ENCODE assay signal across 21 cellular contexts in the genomic region with DNA sequence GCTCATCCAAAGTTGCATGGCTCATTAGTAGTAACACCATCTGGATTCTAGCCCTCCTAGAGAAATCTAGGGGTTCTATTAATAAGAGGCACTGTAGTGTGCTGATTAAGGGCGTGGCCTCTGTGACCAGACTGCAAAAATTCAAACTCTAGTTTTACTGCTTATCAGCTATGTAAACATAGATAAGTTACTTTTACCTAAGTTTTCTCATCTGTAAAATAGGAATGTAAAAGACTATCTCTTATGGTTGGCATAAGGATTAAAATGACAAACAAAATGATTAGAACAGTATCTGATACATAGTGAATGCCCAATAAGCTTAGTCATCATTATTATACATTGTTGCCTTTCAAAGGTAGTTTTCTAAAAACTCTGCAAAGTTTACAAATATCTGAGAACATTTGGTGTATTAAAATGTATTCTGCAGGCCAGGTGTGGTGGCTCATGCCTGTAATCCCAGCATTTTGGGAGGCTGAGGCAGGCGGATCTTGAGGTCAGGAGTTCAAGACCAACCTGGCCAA. TPM values are rescaled to one million over a fixed set of nuclear protein-coding genes. Genes with fewer than 3 reads are reported as not detected.
"Had no signal": no experiment of that assay in that cellular context is flagged by ENCODE, and none has a peak within 500 bp of the region (broad histone marks: within the 10 kb centered on the region; RNA-seq: fewer than 3 reads in every experiment).

No MANE protein-coding gene starts in this region.

- H3K9me3 Mint-ChIP-seq: activated CD4-positive, alpha-beta memory T cell treated with anti-CD3 and anti-CD28 coated beads, Interleukin-2, amount 10 ng/mL, durations not matched to agents 7 days and 5 days; neural progenitor cell; T-cell had no signal

- ATAC-seq: activated CD8-positive, alpha-beta memory T cell treated with anti-CD3 and anti-CD28 coated beads, Interleukin-2, amount 10 ng/mL, durations not matched to agents 7 days and 5 days; mucosa of descending colon; stimulated activated naive CD8-positive, alpha-beta T cell treated with anti-CD3 and anti-CD28 coated beads, Interleukin-15, Interleukin-2, amounts not matched to agents 100 U/mL and 50 U/mL, for 24 hours; T-cell had no signal

- H3K4me3 Mint-ChIP-seq: activated CD4-positive, alpha-beta memory T cell treated with anti-CD3 and anti-CD28 coated beads, Interleukin-2, amount 10 ng/mL, durations not matched to agents 7 days and 5 days; activated CD8-positive, alpha-beta memory T cell treated with anti-CD3 and anti-CD28 coated beads, Interleukin-2, amount 10 ng/mL, durations not matched to agents 7 days and 5 days; activated naive CD8-positive, alpha-beta T cell; memory B cell; naive B cell; T-cell had no signal

- H3K4me1 ChIP-seq: colonic mucosa had no signal

- H3K27ac ChIP-seq: colonic mucosa, hepatocyte, neural progenitor cell, parathyroid adenoma, tibial artery had no signal

- H3K9me3 ChIP-seq: colonic mucosa, mucosa of descending colon, tibial artery had no signal

- H3K27me3 ChIP-seq: colonic mucosa, neural progenitor cell, tibial artery had no signal

- H3K9ac ChIP-seq: neural progenitor cell, parathyroid adenoma had no signal

- DNase-seq: activated CD4-positive, alpha-beta memory T cell treated with anti-CD3 and anti-CD28 coated beads, Interleukin-2, amount 10 ng/mL, durations not matched to agents 7 days and 5 days; activated CD4-positive, alpha-beta T cell treated with anti-CD3 and anti-CD28 coated beads for 48 hours; activated CD4-positive, CD25-positive, alpha-beta regulatory T cell; activated CD8-positive, alpha-beta memory T cell treated with anti-CD3 and anti-CD28 coated beads, Interleukin-2, amount 10 ng/mL, durations not matched to agents 7 days and 5 days; amniotic stem cell; caudate nucleus; colonic mucosa; erythroblast; mucosa of descending colon; naive B cell; stimulated activated CD4-positive, alpha-beta T cell treated with anti-CD3 and anti-CD28 coated beads, Interleukin-2, amount 100 ng/mL, for 24 hours; stimulated activated naive CD8-positive, alpha-beta T cell treated with anti-CD3 and anti-CD28 coated beads, Interleukin-15, Interleukin-2, amounts not matched to agents 100 U/mL and 50 U/mL, for 24 hours; substantia nigra; T-cell; T-helper 9 cell; tibial artery had no signal

- H3K27ac Mint-ChIP-seq: activated CD4-positive, alpha-beta memory T cell treated with anti-CD3 and anti-CD28 coated beads, Interleukin-2, amount 10 ng/mL, durations not matched to agents 7 days and 5 days; activated CD8-positive, alpha-beta memory T cell treated with anti-CD3 and anti-CD28 coated beads, Interleukin-2, amount 10 ng/mL, durations not matched to agents 7 days and 5 days; activated naive CD8-positive, alpha-beta T cell; memory B cell; naive B cell; neural progenitor cell; T-cell had no signal

- H2AFZ ChIP-seq: hepatocyte, neural progenitor cell, parathyroid adenoma had no signal

- H3K79me2 ChIP-seq: hepatocyte, parathyroid adenoma had no signal

- H3K4me3 ChIP-seq: colonic mucosa, hepatocyte, mucosa of descending colon, neural progenitor cell, tibial artery had no signal

- H3K36me3 ChIP-seq: colonic mucosa, neural progenitor cell, tibial artery had no signal

- H3K4me2 ChIP-seq: hepatocyte, neural progenitor cell had no signal

- H3K36me3 Mint-ChIP-seq: activated CD8-positive, alpha-beta memory T cell treated with anti-CD3 and anti-CD28 coated beads, Interleukin-2, amount 10 ng/mL, durations not matched to agents 7 days and 5 days; naive B cell; T-cell had no signal

RNA-seq across cellular contexts. Expression of a gene that starts 4.5 kb away (rescaled TPM):
- total RNA-seq: activated CD4-positive, alpha-beta memory T cell treated with anti-CD3 and anti-CD28 coated beads, Interleukin-2, amount 10 ng/mL, durations not matched to agents 7 days and 5 days; activated CD8-positive, alpha-beta memory T cell treated with anti-CD3 and anti-CD28 coated beads, Interleukin-2, amount 10 ng/mL, durations not matched to agents 7 days and 5 days had no signal
